ENCODE assay signal across 19 cellular contexts in genomic region chr12:103470664-103471063, GRCh38. TPM values are rescaled to one million over a fixed set of nuclear protein-coding genes. Genes with fewer than 3 reads are reported as not detected.
A peak's percentile ranks its signal among the peaks of the same experiment; 100 is the strongest.
DNase-seq lines count a peak whose midpoint lies in the region; ATAC-seq, FAIRE-seq and TF ChIP-seq lines count a peak whose summit lies in the region.
"Had no signal": no experiment of that assay in that cellular context is flagged by ENCODE, and none has a peak within 500 bp of the region (broad histone marks: within the 10 kb centered on the region; RNA-seq: fewer than 3 reads in every experiment).

No MANE protein-coding gene starts in this region.

- H3K79me2 ChIP-seq in GM12878 (ENCODE audit: control insufficient read depth, insufficient read depth, low read length) (no peaks in the 10 kb centered on the region), neural progenitor cell (ENCODE audit: low read depth) (no peaks in the 10 kb centered on the region)

- TF ChIP-seq RAD21 in GM12878 (IDR thresholded peaks at IDR 0.05; ENCODE audit: insufficient read depth, low read depth, low read length), result no peak

- H3K9ac ChIP-seq in GM12878 (ENCODE audit: control insufficient read depth, insufficient read depth, low read length) (no peak overlapping the region), neural progenitor cell (no peak overlapping the region)

- H3K4me1 ChIP-seq in GM12878 (ENCODE audit: control insufficient read depth, insufficient read depth, low read length) (peaks cover 11% of the 10 kb centered on the region), neural progenitor cell (peaks cover 10% of the 10 kb centered on the region)
- H3K4me1 ChIP-seq: gastrocnemius medialis, left ventricle myocardium inferior had no signal

- peaks cover 4% of the 10 kb centered on the region for H3K9me3 Mint-ChIP-seq in neural progenitor cell
- H3K9me3 Mint-ChIP-seq: stimulated activated naive CD8-positive, alpha-beta T cell treated with anti-CD3 and anti-CD28 coated beads, Interleukin-15, Interleukin-2, amounts not matched to agents 100 ng/mL and 50 ng/mL, for 24 hours had no signal

- no peaks in the 10 kb centered on the region for H3K36me3 Mint-ChIP-seq in neural progenitor cell

- H3K4me3 ChIP-seq in GM12865 (ENCODE audit: low read depth, low read length) (no peak overlapping the region), GM12878 (no peak overlapping the region), neural progenitor cell (no peak overlapping the region)
- H3K4me3 ChIP-seq: gastrocnemius medialis, left ventricle myocardium inferior had no signal

- POLR2A ChIA-PET in GM12878 (lab: Charles Lee), result interaction anchor here (0.8 kb wide), 1 partner anchor 9 kb away, joined by 3 read pairs; no protein-coding TSS in a partner anchor

- FAIRE-seq in GM12878 (lab: Jason Lieb, UNC), result no peak
- no peak for FAIRE-seq in HTR-8/SVneo (lab: Jason Lieb, UNC)
- FAIRE-seq: colon, endometrium had no signal

- no peak overlapping the region for H3K27ac ChIP-seq in GM12878 (ENCODE audit: control insufficient read depth, insufficient read depth)
- H3K27ac ChIP-seq in neural progenitor cell, result no peak overlapping the region
- H3K27ac ChIP-seq: gastrocnemius medialis, left ventricle myocardium inferior had no signal

- in situ Hi-C loops in GM12878 (cut with MboI), result no loop called here

- no peak overlapping the region for H3K4me3 Mint-ChIP-seq in neural progenitor cell
- H3K4me3 Mint-ChIP-seq: stimulated activated naive CD8-positive, alpha-beta T cell treated with anti-CD3 and anti-CD28 coated beads, Interleukin-15, Interleukin-2, amounts not matched to agents 100 ng/mL and 50 ng/mL, for 24 hours had no signal

- no peak for TF ChIP-seq POLR2A in GM12878 (IDR thresholded peaks at IDR 0.05; ENCODE audit: low read depth, low read length)

- H3K27me3 ChIP-seq in GM12878 (replicated peaks in 1 of 2; ENCODE audit: control insufficient read depth in 2 of 2, insufficient read depth in 2 of 2, low read length in 1 of 2), result no peaks in the 10 kb centered on the region
- no peaks in the 10 kb centered on the region for H3K27me3 ChIP-seq in neural progenitor cell
- H3K27me3 ChIP-seq: gastrocnemius medialis had no signal

- no peak overlapping the region for H3K4me2 ChIP-seq in GM12878 (ENCODE audit: control insufficient read depth, insufficient read depth)
- H3K4me2 ChIP-seq in neural progenitor cell, result no peak overlapping the region

- TF ChIP-seq CTCF in GM12865 (IDR thresholded peaks at IDR 0.05; ENCODE audit: insufficient read depth, low read depth, low read length, missing control alignments), result no peak
- no peak for TF ChIP-seq CTCF in GM12878 (IDR thresholded peaks at IDR 0.05 in 2 of 3, conservative IDR thresholded peaks at IDR 0.05 in 1 of 3; ENCODE audit: control insufficient read depth in 2 of 3, extremely low read depth in 1 of 3, insufficient read depth in 1 of 3, low read depth in 3 of 3, low read length in 3 of 3)
- no peak for TF ChIP-seq CTCF in neural progenitor cell (IDR thresholded peaks at IDR 0.05)

- H3K9me3 ChIP-seq in GM12878 (replicated peaks; ENCODE audit: control insufficient read depth, insufficient read depth, low read length) (no peaks in the 10 kb centered on the region; the same call in 2 of the 3 replicates), neural progenitor cell (ENCODE audit: low read depth) (no peaks in the 10 kb centered on the region)
- H3K9me3 ChIP-seq: gastrocnemius medialis, left ventricle myocardium inferior had no signal

- SMC1A ChIA-PET in GM12878 (lab: Charles Lee; ENCODE audit: uncharacterized antibody, unreplicated experiment), result interaction anchor here (0.8 to 2.8 kb wide), 6 partner anchors 13 to 78 kb away, joined by 3 to 11 read pairs (median 6); no protein-coding TSS in a partner anchor

- RAD21 ChIA-PET in GM12878 (lab: Charles Lee; ENCODE audit: unreplicated experiment), result interaction anchor here (0.7 to 1.3 kb wide), 6 partner anchors 25 to 494 kb away, joined by 3 to 5 read pairs (median 3); partner anchors contain the start of gene C12orf42

- no TSS peak for BruUV-seq in GM12878 (replicated peaks; lab: Mats Ljungman, UMichigan)

- H3K27me3 Mint-ChIP-seq in neural progenitor cell (ENCODE audit: insufficient read depth, low read depth), result peaks cover 4% of the 10 kb centered on the region
- H3K27me3 Mint-ChIP-seq: stimulated activated naive CD8-positive, alpha-beta T cell treated with anti-CD3 and anti-CD28 coated beads, Interleukin-15, Interleukin-2, amounts not matched to agents 100 ng/mL and 50 ng/mL, for 24 hours had no signal

- H4K20me1 ChIP-seq in GM12878 (ENCODE audit: control insufficient read depth, insufficient read depth) (no peaks in the 10 kb centered on the region), neural progenitor cell (ENCODE audit: low read depth) (no peaks in the 10 kb centered on the region)

- no peaks in the 10 kb centered on the region for H3F3A ChIP-seq in neural progenitor cell (ENCODE audit: low read depth)

- CTCF ChIA-PET in GM12878 (lab: Yijun Ruan, JAX), result interaction anchor here (0.7 to 1.5 kb wide), 4 partner anchors 22 to 587 kb away, joined by 3 to 5 read pairs (median 4); no protein-coding TSS in a partner anchor

- H2AFZ ChIP-seq in GM12878 (ENCODE audit: control insufficient read depth, low read depth, low read length) (no peak overlapping the region), neural progenitor cell (replicated peaks) (no peak overlapping the region)

- peak; percentile 48 for ATAC-seq in GM12878
- ATAC-seq: gastrocnemius medialis had no signal

- TF ChIP-seq EP300 in GM12878 (IDR thresholded peaks at IDR 0.05; ENCODE audit: borderline replicate concordance in 1 of 2, control insufficient read depth in 1 of 2, low read depth in 2 of 2, low read length in 2 of 2), result peak in 1 of 2 experiments; percentile 7; a peak in 1 of 4 replicates

- no peak overlapping the region for H3K27ac Mint-ChIP-seq in neural progenitor cell

- no peaks in the 10 kb centered on the region for H3K36me3 ChIP-seq in GM12878 (ENCODE audit: control insufficient read depth in 2 of 2, insufficient read depth in 2 of 2, low read length in 1 of 2)
- no peaks in the 10 kb centered on the region for H3K36me3 ChIP-seq in neural progenitor cell
- H3K36me3 ChIP-seq: gastrocnemius medialis, left ventricle myocardium inferior had no signal

- H3K4me1 Mint-ChIP-seq in neural progenitor cell, result peaks cover 21% of the 10 kb centered on the region

- intact Hi-C loops in GM12878 (cut with micrococcal nuclease; ENCODE audit: unreplicated experiment), result no loop called here

- DNase-seq in GM12865 (ENCODE audit: low read depth), result peak; percentile 7
- DNase-seq in LoVo (ENCODE audit: low spot score), result peak; percentile 15
- DNase-seq in GM12878 (ENCODE audit: low read depth, low spot score), result no peak
- peak; percentile 59 for DNase-seq in renal cortical epithelial cell (ENCODE audit: low read depth)
- no peak for DNase-seq in neural progenitor cell (ENCODE audit: low spot score)
- no peak for DNase-seq in HTR-8/SVneo (ENCODE audit: insufficient read length, low spot score)
- no peak for DNase-seq in mucosa of gallbladder (ENCODE audit: low spot score)
- DNase-seq: activated CD4-positive, alpha-beta T cell treated with anti-CD3 and anti-CD28 coated beads, Interleukin-2, amount 50 U/mL, for 48 hours; activated naive CD4-positive, alpha-beta T cell treated with Interleukin-2 at 50 U/mL for 16 hours; activated T-cell treated with anti-CD3 and anti-CD28 coated beads for 4 hours; gastrocnemius medialis; left ventricle myocardium inferior; NCI-H187; NCI-H226; stimulated activated CD4-positive, alpha-beta T cell treated with anti-CD3 and anti-CD28 coated beads, Interleukin-15, amount 100 ng/mL, for 24 hours had no signal

TF ChIP-seq in GM12878, 131 proteins besides CTCF, POLR2A, EP300 and RAD21 (continues in another document):
- no peak for TF ChIP-seq ZNF217 (IDR thresholded peaks at IDR 0.05)
- TF ChIP-seq TCF3 (IDR thresholded peaks at IDR 0.05; ENCODE audit: borderline replicate concordance, insufficient read depth, low read depth, low read length), result peak; percentile 26; the same call in 1 of the 2 replicates
- TF ChIP-seq YY1 (IDR thresholded peaks at IDR 0.05; ENCODE audit: low read depth, low read length), result 0 out of 2 replicates have a peak, but pooled peaks have one; percentile 9
- TF ChIP-seq MTA3 (IDR thresholded peaks at IDR 0.05; ENCODE audit: borderline replicate concordance, low read length), result no peak
- 0 out of 4 replicates have a peak, but pooled peaks of 1 of the 2 experiments have one; percentile 6 for TF ChIP-seq BHLHE40 (IDR thresholded peaks at IDR 0.05; ENCODE audit: borderline replicate concordance in 1 of 2, low read depth in 2 of 2, low read length in 1 of 2)
- TF ChIP-seq TCF12 (IDR thresholded peaks at IDR 0.05; ENCODE audit: low read depth, low read length), result no peak
- peak in 1 of 2 experiments; percentile 12; a peak in 2 of 4 replicates for TF ChIP-seq IKZF2 (IDR thresholded peaks at IDR 0.05)

RNA-seq across cellular contexts. Expression of gene C12orf42, which starts 25.1 kb away (rescaled TPM):
- 12.6 and 19.3 TPM in 2 replicates for total RNA-seq in GM12878 (2013; cell fraction: nucleolus; rRNA removed)
- total RNA-seq in GM12878 (2014; rRNA removed) (4.0 and 4.1 TPM in 2 replicates), GM12878 (2014; rRNA removed; fragmentation: Illumina TruSeq; extraction: Trizol) (2.3 and 2.8 TPM in 2 replicates), GM12878 (2021) (2.0 and 2.3 TPM in 2 replicates), renal cortical epithelial cell (not detected in 2 replicates), neural progenitor cell (ENCODE audit: low replicate concordance) (0.56 and 1.1 TPM in 2 replicates), mucosa of gallbladder (not detected)
- polyA plus RNA-seq in GM12878 (2011; ENCODE audit: low read depth), result not detected
- polyA plus RNA-seq in GM12878 (2011; rRNA removed) (7.0 and 8.2 TPM in 2 replicates), GM12878 (2014; fragmentation: Illumina TruSeq; extraction: Trizol) (2.6 and 3.4 TPM in 2 replicates), GM12878 (2014; fragmentation: Nextera tagmentation; extraction: Ambion mirVana) (1 to 10 TPM; 1.8 to 1.9 TPM), GM12878 (2014; rRNA removed) (1.8 and 1.9 TPM in 2 replicates), GM12878 (2016; fragmentation: Nextera tagmentation; extraction: Ambion mirVana) (1 to 10 TPM; 1.4 to 2.5 TPM)
- polyA plus RNA-seq in GM12878 (2011; cell fraction: cytosol; rRNA removed), result 4.0 and 4.1 TPM in 2 replicates
- 10.2 and 13.2 TPM in 2 replicates for polyA plus RNA-seq in GM12878 (2011; cell fraction: nucleus; rRNA removed)
- polyA plus RNA-seq in GM12878 (2012), result 0.66 and 0.74 TPM in 2 replicates
- polyA minus RNA-seq in GM12878 (2011; rRNA and poly(A)+ RNA removed), result 6.9 and 10.4 TPM in 2 replicates
- polyA minus RNA-seq in GM12878 (2011; cell fraction: cytosol; rRNA and poly(A)+ RNA removed), result 1.7 and 4.9 TPM in 2 replicates
- 21.4 and 23.9 TPM in 2 replicates for polyA minus RNA-seq in GM12878 (2011; cell fraction: nucleus; rRNA and poly(A)+ RNA removed)
- total RNA-seq: gastrocnemius medialis, left ventricle myocardium inferior had no signal
- polyA plus RNA-seq: urinary bladder had no signal

Comparison
In these comparisons a context has a peak if more than half of its experiments do, and no peak if none do; other contexts are left out.
1. DNase-seq: peak in GM12865 (single experiment), LoVo (single experiment) and renal cortical epithelial cell (single experiment); none in GM12878 (single experiment), neural progenitor cell (single experiment), HTR-8/SVneo (single experiment) and mucosa of gallbladder (single experiment).